ENCODE assay signal across 1 cellular context in the genomic region with DNA sequence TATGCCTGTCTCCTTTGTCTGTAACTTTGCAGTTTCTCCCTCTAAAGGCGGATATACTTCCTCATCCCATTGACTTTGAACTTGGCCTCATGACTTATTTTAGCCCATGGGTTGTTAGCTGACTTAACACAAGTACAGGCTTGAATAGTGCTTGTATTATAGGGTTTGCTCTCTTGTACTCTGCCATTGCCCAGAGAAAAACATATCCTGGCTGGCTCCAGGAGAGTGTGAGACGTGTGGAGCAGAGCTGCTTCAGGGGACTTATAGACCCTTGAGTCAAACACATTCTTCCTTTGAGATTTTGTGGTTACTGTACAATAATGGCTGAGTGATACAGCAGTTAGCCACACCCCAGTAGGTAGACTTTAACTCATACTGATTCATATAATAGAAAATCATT.
TF ChIP-seq lines count a peak whose summit lies in the region.

No MANE protein-coding gene starts in this region.

TF ChIP-seq in SK-N-SH treated with all-trans-retinoic acid at 6 μM for 48 hours, 23 proteins besides CTCF, POLR2A, EP300 and RAD21 (continued from another document):
- TF ChIP-seq POU6F1 (CRISPR knock-in tag; IDR thresholded peaks at IDR 0.05; ENCODE audit: borderline replicate concordance, low read depth) (no peak), ZC3H10 (CRISPR knock-in tag; IDR thresholded peaks at IDR 0.05) (no peak), GLIS3 (CRISPR knock-in tag; IDR thresholded peaks at IDR 0.05) (no peak), ZNF8 (CRISPR knock-in tag; IDR thresholded peaks at IDR 0.05) (no peak), ZNF565 (CRISPR knock-in tag; conservative IDR thresholded peaks at IDR 0.05; ENCODE audit: low read depth) (no peak)
- TF ChIP-seq, protein P1, sequence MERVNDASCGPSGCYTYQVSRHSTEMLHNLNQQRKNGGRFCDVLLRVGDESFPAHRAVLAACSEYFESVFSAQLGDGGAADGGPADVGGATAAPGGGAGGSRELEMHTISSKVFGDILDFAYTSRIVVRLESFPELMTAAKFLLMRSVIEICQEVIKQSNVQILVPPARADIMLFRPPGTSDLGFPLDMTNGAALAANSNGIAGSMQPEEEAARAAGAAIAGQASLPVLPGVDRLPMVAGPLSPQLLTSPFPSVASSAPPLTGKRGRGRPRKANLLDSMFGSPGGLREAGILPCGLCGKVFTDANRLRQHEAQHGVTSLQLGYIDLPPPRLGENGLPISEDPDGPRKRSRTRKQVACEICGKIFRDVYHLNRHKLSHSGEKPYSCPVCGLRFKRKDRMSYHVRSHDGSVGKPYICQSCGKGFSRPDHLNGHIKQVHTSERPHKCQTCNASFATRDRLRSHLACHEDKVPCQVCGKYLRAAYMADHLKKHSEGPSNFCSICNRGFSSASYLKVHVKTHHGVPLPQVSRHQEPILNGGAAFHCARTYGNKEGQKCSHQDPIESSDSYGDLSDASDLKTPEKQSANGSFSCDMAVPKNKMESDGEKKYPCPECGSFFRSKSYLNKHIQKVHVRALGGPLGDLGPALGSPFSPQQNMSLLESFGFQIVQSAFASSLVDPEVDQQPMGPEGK (CRISPR knock-in tag; IDR thresholded peaks at IDR 0.05; ENCODE audit: borderline replicate concordance) = no peak
TF ChIP-seq in SK-N-SH treated with all-trans-retinoic acid at 6 μM for 48 hours: peak in this region for 0.
